ENCODE assay signal across 10 cellular contexts in the genomic region with DNA sequence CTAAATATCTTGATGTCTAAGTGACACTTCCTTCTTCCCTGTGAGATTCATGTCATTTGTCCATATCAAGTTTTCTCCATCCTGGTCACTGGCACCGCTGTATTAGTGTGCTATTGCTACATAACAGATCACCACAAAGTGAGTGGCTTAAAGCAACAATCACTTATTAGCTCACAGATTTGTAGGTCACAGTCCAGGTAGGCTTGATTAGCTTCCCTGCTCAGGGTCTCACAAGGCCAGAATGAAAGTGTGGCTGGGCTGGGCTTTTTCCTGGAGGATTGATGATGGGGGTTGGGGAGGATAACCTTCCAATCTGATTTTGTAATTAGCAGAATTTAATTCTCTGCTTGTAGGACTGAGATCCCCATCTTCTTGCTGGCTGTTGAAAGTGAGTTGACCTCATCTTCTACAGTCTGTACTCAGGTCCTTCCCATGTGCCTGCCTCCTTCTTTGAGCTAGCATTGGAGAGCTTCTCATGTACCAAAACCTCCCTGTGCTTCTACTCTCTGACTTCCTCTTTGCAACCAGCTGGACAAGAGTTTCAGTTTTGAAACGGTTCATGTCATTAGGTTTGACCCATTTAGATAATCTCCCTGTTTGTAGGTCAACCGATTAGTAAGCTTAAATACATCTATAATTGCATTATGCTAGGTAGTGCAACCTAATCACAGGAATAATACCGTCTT.
DNase-seq lines count a peak whose midpoint lies in the region; ATAC-seq and TF ChIP-seq lines count a peak whose summit lies in the region.
"Had no signal": no experiment of that assay in that cellular context is flagged by ENCODE, and none has a peak within 500 bp of the region (broad histone marks: within the 10 kb centered on the region; RNA-seq: fewer than 3 reads in every experiment).

No MANE protein-coding gene starts in this region.

- H4K20me1 ChIP-seq in KMS-11 (ENCODE audit: insufficient read depth): no peaks in the 10 kb centered on the region

- H3K9me3 ChIP-seq in HAP-1: no peaks in the 10 kb centered on the region

- in situ Hi-C loops in HAP-1 (cut with MboI; ENCODE audit: low sequenced_read_pairs): no loop called here

- H3K9me3 Mint-ChIP-seq in CD14-positive monocyte: no peaks in the 10 kb centered on the region
- H3K9me3 Mint-ChIP-seq in effector memory CD8-positive, alpha-beta T cell: no peaks in the 10 kb centered on the region
- H3K9me3 Mint-ChIP-seq: T-helper 1 cell treated with Interleukin-12 subunit alpha and Interleukin-12 subunit beta and Interleukin-4 antibody, amounts not matched to agents 30 μg/mL and 1 μg/mL, for 36 hours had no signal

- H3K27me3 ChIP-seq in KMS-11 (ENCODE audit: insufficient read depth, low read depth) (no peaks in the 10 kb centered on the region), HAP-1 (ENCODE audit: low read depth) (no peaks in the 10 kb centered on the region)

- peak overlapping the region; percentile 29 for H3K4me2 ChIP-seq in KMS-11

- H3K79me2 ChIP-seq in KMS-11 (ENCODE audit: insufficient read depth, low read depth): no peaks in the 10 kb centered on the region

- H3K36me3 ChIP-seq in KMS-11 (ENCODE audit: insufficient read depth): no peaks in the 10 kb centered on the region
- no peaks in the 10 kb centered on the region for H3K36me3 ChIP-seq in HAP-1 (replicated peaks)

- H3K4me1 ChIP-seq in KMS-11 (ENCODE audit: low read depth, poor library complexity, severe bottlenecking) (peaks cover 56% of the 10 kb centered on the region), HAP-1 (peaks cover 28% of the 10 kb centered on the region)

- no peak overlapping the region for H3K4me3 Mint-ChIP-seq in CD14-positive monocyte
- no peak overlapping the region for H3K4me3 Mint-ChIP-seq in effector memory CD8-positive, alpha-beta T cell
- H3K4me3 Mint-ChIP-seq: B cell; T-helper 1 cell treated with Interleukin-12 subunit alpha and Interleukin-12 subunit beta and Interleukin-4 antibody, amounts not matched to agents 30 μg/mL and 1 μg/mL, for 36 hours had no signal

- no peaks in the 10 kb centered on the region for H3K27me3 Mint-ChIP-seq in CD14-positive monocyte (ENCODE audit: low read depth in 3 of 3)
- no peaks in the 10 kb centered on the region for H3K27me3 Mint-ChIP-seq in effector memory CD8-positive, alpha-beta T cell
- H3K27me3 Mint-ChIP-seq: B cell had no signal

- no peak overlapping the region for H3K9ac ChIP-seq in KMS-11

- peaks cover 7% of the 10 kb centered on the region for H3K4me1 Mint-ChIP-seq in CD14-positive monocyte
- H3K4me1 Mint-ChIP-seq in effector memory CD8-positive, alpha-beta T cell (ENCODE audit: low read depth in 2 of 2): no peaks in the 10 kb centered on the region

- TF ChIP-seq CTCF in KMS-11 (conservative IDR thresholded peaks at IDR 0.05; ENCODE audit: low read depth, low read length) (no peak), CD14-positive monocyte (IDR thresholded peaks at IDR 0.05) (no peak)

- H3K27ac ChIP-seq in KMS-11: no peak overlapping the region

- H2AFZ ChIP-seq in KMS-11 (ENCODE audit: low read depth): peak overlapping the region; percentile 9; the same call in 1 of the 2 replicates

- intact Hi-C loops in CD14-positive monocyte (cut with micrococcal nuclease): no loop called here

- no peak overlapping the region for H3K27ac Mint-ChIP-seq in CD14-positive monocyte
- H3K27ac Mint-ChIP-seq in effector memory CD8-positive, alpha-beta T cell: no peak overlapping the region
- H3K27ac Mint-ChIP-seq: B cell; T-helper 1 cell treated with Interleukin-12 subunit alpha and Interleukin-12 subunit beta and Interleukin-4 antibody, amounts not matched to agents 30 μg/mL and 1 μg/mL, for 36 hours had no signal

- DNase-seq in NCI-H2171 (lab: John Stamatoyannopoulos, UW) (no peak), CD14-positive monocyte (ENCODE audit: low spot score) (no peak), HAP-1 (ENCODE audit: low spot score in 2 of 2) (no peak)
- DNase-seq in effector memory CD8-positive, alpha-beta T cell: no peak

- peak; percentile 96 for ATAC-seq in GM18508 (IDR thresholded peaks at IDR 0.05; ENCODE audit: insufficient read depth, unreplicated experiment)
- ATAC-seq in GM19467 (IDR thresholded peaks at IDR 0.05; ENCODE audit: unreplicated experiment): peak; percentile 90
- peak; percentile 95 for ATAC-seq in HG02943 (IDR thresholded peaks at IDR 0.05; ENCODE audit: low read depth, unreplicated experiment)
- no peak for ATAC-seq in effector memory CD8-positive, alpha-beta T cell (replicated peaks)

- no peaks in the 10 kb centered on the region for H3K36me3 Mint-ChIP-seq in CD14-positive monocyte
- no peaks in the 10 kb centered on the region for H3K36me3 Mint-ChIP-seq in effector memory CD8-positive, alpha-beta T cell (ENCODE audit: insufficient read depth)

- H3K4me3 ChIP-seq in KMS-11 (IDR thresholded peaks at IDR 0.05; ENCODE audit: insufficient read depth, low read depth, low read length): no peak overlapping the region
- no peak overlapping the region for H3K4me3 ChIP-seq in HAP-1
